Comparison of ENCODE assay signal across 12 cellular contexts in genomic region chr12:32583535-32583934, GRCh38.
DNase-seq lines count a peak whose midpoint lies in the region; ATAC-seq and TF ChIP-seq lines count a peak whose summit lies in the region.
"Had no signal": no experiment of that assay in that cellular context is flagged by ENCODE, and none has a peak within 500 bp of the region (broad histone marks: within the 10 kb centered on the region; RNA-seq: fewer than 3 reads in every experiment).

No MANE protein-coding gene starts in this region.

- H3K4me2 ChIP-seq in neural progenitor cell, result no peak overlapping the region

- H3K9me3 ChIP-seq in neural progenitor cell (ENCODE audit: low read depth), result no peaks in the 10 kb centered on the region
- H3K9me3 ChIP-seq: sigmoid colon, tibial artery had no signal

- H3K36me3 Mint-ChIP-seq in neural progenitor cell, result peaks cover 33% of the 10 kb centered on the region

- no peaks in the 10 kb centered on the region for H3K27me3 Mint-ChIP-seq in neural progenitor cell (ENCODE audit: insufficient read depth, low read depth)

- ATAC-seq in HG03159 (IDR thresholded peaks at IDR 0.05; ENCODE audit: unreplicated experiment), result no peak

- H3K27ac Mint-ChIP-seq in neural progenitor cell, result peak overlapping the region; percentile 7

- peaks cover 9% of the 10 kb centered on the region for H3K36me3 ChIP-seq in neural progenitor cell

- no peaks in the 10 kb centered on the region for H3K27me3 ChIP-seq in neural progenitor cell
- H3K27me3 ChIP-seq: sigmoid colon, tibial artery had no signal

- no peak overlapping the region for H3K27ac ChIP-seq in neural progenitor cell
- H3K27ac ChIP-seq: sigmoid colon, tibial artery had no signal

- TF ChIP-seq POLR2A in NB4 (IDR thresholded peaks at IDR 0.05; ENCODE audit: extremely low read depth, insufficient read length), result no peak

- peaks cover 1% of the 10 kb centered on the region for H3F3A ChIP-seq in neural progenitor cell (ENCODE audit: low read depth)

- no peak overlapping the region for H2AFZ ChIP-seq in neural progenitor cell (replicated peaks)

- TF ChIP-seq CTCF in NB4 (IDR thresholded peaks at IDR 0.05; ENCODE audit: low read depth, low read length) (no peak), cardiac fibroblast (IDR thresholded peaks at IDR 0.05; ENCODE audit: low read depth, low read length) (no peak), neural progenitor cell (IDR thresholded peaks at IDR 0.05) (no peak)

- H3K4me3 ChIP-seq in NB4 (ENCODE audit: low read depth, low read length) (no peak overlapping the region), cardiac fibroblast (replicated peaks in 1 of 2; ENCODE audit: low read depth in 2 of 2, low read length in 2 of 2) (no peak overlapping the region), neural progenitor cell (no peak overlapping the region)
- H3K4me3 ChIP-seq: sigmoid colon, tibial artery had no signal

- H3K79me2 ChIP-seq in neural progenitor cell (ENCODE audit: low read depth), result peaks cover 7% of the 10 kb centered on the region

- no peak overlapping the region for H3K4me3 Mint-ChIP-seq in neural progenitor cell

- H3K4me1 ChIP-seq in neural progenitor cell, result no peaks in the 10 kb centered on the region
- H3K4me1 ChIP-seq: sigmoid colon, tibial artery had no signal

- H4K20me1 ChIP-seq in neural progenitor cell (ENCODE audit: low read depth), result peaks cover 15% of the 10 kb centered on the region

- H3K4me1 Mint-ChIP-seq in neural progenitor cell, result peaks cover 14% of the 10 kb centered on the region

- H3K9me3 Mint-ChIP-seq in neural progenitor cell, result peaks cover 5% of the 10 kb centered on the region

- no peak overlapping the region for H3K9ac ChIP-seq in neural progenitor cell

- peak; percentile 45 for DNase-seq in HCEC 1CT
- DNase-seq in NB4 (ENCODE audit: low read depth), result peak; percentile 63
- DNase-seq in cardiac fibroblast (ENCODE audit: low read depth in 2 of 2), result peak; percentile 52 to 57
- no peak for DNase-seq in neural progenitor cell (ENCODE audit: low spot score)
- no peak for DNase-seq in NCI-H187 (lab: John Stamatoyannopoulos, UW)
- no peak for DNase-seq in HK-2 (ENCODE audit: unreplicated experiment)
- no peak for DNase-seq in NCI-H128 (lab: John Stamatoyannopoulos, UW; ENCODE audit: unreplicated experiment)
- DNase-seq: COR-L47, NCI-H1930, sigmoid colon, tibial artery had no signal

Comparison
In these comparisons a context has a peak if more than half of its experiments do, and no peak if none do; other contexts are left out.
1. DNase-seq: peak in HCEC 1CT (single experiment), NB4 (single experiment) and cardiac fibroblast (2 of 2); none in neural progenitor cell (single experiment), NCI-H187 (0 of 2), HK-2 (single experiment) and NCI-H128 (single experiment).